ENCODE assay signal across 1 cellular context in genomic region chr6:170605860-170606259, GRCh38.
TF ChIP-seq lines count a peak whose summit lies in the region.

No MANE protein-coding gene starts in this region.

TF ChIP-seq in K562, 482 proteins besides CTCF, POLR2A, EP300 and RAD21:
- TF ChIP-seq CXXC5 (CRISPR knock-in tag; IDR thresholded peaks at IDR 0.05) = 0 out of 2 replicates have a peak, but pooled peaks have one; percentile 10
- peak; percentile 3; the same call in 1 of the 2 replicates for TF ChIP-seq TAL1 (IDR thresholded peaks at IDR 0.05)
- 0 out of 2 replicates have a peak, but pooled peaks have one; percentile 23 for TF ChIP-seq HMBOX1 (IDR thresholded peaks at IDR 0.05)
- TF ChIP-seq C11orf30 (IDR thresholded peaks at IDR 0.05; ENCODE audit: low read depth) = no peak; the same call in 1 of the 2 replicates
- TF ChIP-seq CREM (IDR thresholded peaks at IDR 0.05; ENCODE audit: low read depth) = 0 out of 2 replicates have a peak, but pooled peaks have one; percentile 6
- 0 out of 2 replicates have a peak, but pooled peaks have one; percentile 30 for TF ChIP-seq DPF2 (IDR thresholded peaks at IDR 0.05)
- peak; percentile 47; the same call in 1 of the 2 replicates for TF ChIP-seq ARID1B (IDR thresholded peaks at IDR 0.05)
- TF ChIP-seq NRF1 (conservative IDR thresholded peaks at IDR 0.05 in 1 of 2, IDR thresholded peaks at IDR 0.05 in 1 of 2) = peak; percentile 45 to 60
- peak; percentile 48 for TF ChIP-seq CBFA2T3 (IDR thresholded peaks at IDR 0.05)
- peak; percentile 27; the same call in 1 of the 2 replicates for TF ChIP-seq ZBTB7A (IDR thresholded peaks at IDR 0.05; ENCODE audit: borderline replicate concordance, control insufficient read depth, low read depth, low read length)
- no peak for TF ChIP-seq ZNF436 (CRISPR knock-in tag; IDR thresholded peaks at IDR 0.05)
- TF ChIP-seq, protein P1, sequence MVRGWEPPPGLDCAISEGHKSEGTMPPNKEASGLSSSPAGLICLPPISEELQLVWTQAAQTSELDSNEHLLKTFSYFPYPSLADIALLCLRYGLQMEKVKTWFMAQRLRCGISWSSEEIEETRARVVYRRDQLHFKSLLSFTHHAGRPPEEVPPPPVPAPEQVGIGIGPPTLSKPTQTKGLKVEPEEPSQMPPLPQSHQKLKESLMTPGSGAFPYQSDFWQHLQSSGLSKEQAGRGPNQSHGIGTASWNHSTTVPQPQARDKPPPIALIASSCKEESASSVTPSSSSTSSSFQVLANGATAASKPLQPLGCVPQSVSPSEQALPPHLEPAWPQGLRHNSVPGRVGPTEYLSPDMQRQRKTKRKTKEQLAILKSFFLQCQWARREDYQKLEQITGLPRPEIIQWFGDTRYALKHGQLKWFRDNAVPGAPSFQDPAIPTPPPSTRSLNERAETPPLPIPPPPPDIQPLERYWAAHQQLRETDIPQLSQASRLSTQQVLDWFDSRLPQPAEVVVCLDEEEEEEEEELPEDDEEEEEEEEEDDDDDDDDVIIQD (CRISPR knock-in tag; IDR thresholded peaks at IDR 0.05) = no peak
- no peak for TF ChIP-seq POLR2AphosphoS2 (IDR thresholded peaks at IDR 0.05; ENCODE audit: low read length)
